ENCODE assay signal across 1 cellular context in genomic region chr20:9397928-9398327, GRCh38.
TF ChIP-seq lines count a peak whose summit lies in the region.

No MANE protein-coding gene starts in this region.

TF ChIP-seq in GM23338, 12 proteins besides CTCF, POLR2A, EP300 and RAD21 (continued from another document):
- TF ChIP-seq ZNF462 (CRISPR knock-in tag; IDR thresholded peaks at IDR 0.05) (no peak), ZNF114 (CRISPR knock-in tag; IDR thresholded peaks at IDR 0.05) (no peak)
